20 cellular contexts compared by ENCODE assay signal in the genomic region with DNA sequence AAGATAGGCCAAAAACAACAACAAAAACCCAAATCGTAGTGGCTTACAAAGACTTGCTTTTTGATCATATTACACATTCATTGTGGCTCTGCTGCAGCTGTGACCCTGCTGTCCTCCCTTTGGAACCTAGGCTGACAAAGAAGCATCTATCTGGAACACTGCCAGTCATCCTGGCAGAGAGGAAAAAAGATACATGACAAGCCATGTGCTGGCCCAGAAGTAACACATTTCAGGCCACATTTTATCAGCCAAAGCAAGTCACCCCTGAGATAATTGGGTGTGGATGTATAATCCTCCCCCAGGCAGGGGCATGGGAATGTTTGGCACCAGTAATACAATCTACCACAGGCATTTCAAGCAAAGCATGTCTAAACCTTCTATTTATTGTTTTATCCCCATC. TPM values are rescaled to one million over a fixed set of nuclear protein-coding genes. Genes with fewer than 3 reads are reported as not detected.
DNase-seq lines count a peak whose midpoint lies in the region; ATAC-seq, FAIRE-seq and TF ChIP-seq lines count a peak whose summit lies in the region.
"Had no signal": no experiment of that assay in that cellular context is flagged by ENCODE, and none has a peak within 500 bp of the region (broad histone marks: within the 10 kb centered on the region; RNA-seq: fewer than 3 reads in every experiment).

No MANE protein-coding gene starts in this region.

- H3K36me3 Mint-ChIP-seq in astrocyte (ENCODE audit: low read depth, unreplicated experiment) (peaks cover 15% of the 10 kb centered on the region), progenitor cell of endocrine pancreas (ENCODE audit: insufficient read depth) (peaks cover 28% of the 10 kb centered on the region)

- no peak overlapping the region for H3K4me3 ChIP-seq in astrocyte (ENCODE audit: insufficient read depth, low read depth, low read length)
- no peak overlapping the region for H3K4me3 ChIP-seq in heart right ventricle
- H3K4me3 ChIP-seq: gastrocnemius medialis, vagina had no signal

- no peaks in the 10 kb centered on the region for H3K9me3 ChIP-seq in astrocyte (ENCODE audit: insufficient read depth, low read depth, low read length)
- no peaks in the 10 kb centered on the region for H3K9me3 ChIP-seq in heart right ventricle
- H3K9me3 ChIP-seq: gastrocnemius medialis, vagina had no signal

- H3K27me3 ChIP-seq in astrocyte (ENCODE audit: insufficient read depth, low read length) (no peaks in the 10 kb centered on the region), heart right ventricle (no peaks in the 10 kb centered on the region)
- H3K27me3 ChIP-seq: gastrocnemius medialis, vagina had no signal

- H3K4me2 ChIP-seq in astrocyte (ENCODE audit: low read length), result no peak overlapping the region

- H3K36me3 ChIP-seq in astrocyte (ENCODE audit: insufficient read depth, low read length) (peaks cover 14% of the 10 kb centered on the region), heart right ventricle (peaks cover 0 to 87% (median 27%) of the 10 kb centered on the region in 9 donors)

- no peaks in the 10 kb centered on the region for H4K20me1 ChIP-seq in astrocyte (ENCODE audit: insufficient read depth, low read length)

- H3K9me3 Mint-ChIP-seq in astrocyte (ENCODE audit: unreplicated experiment), result no peaks in the 10 kb centered on the region
- H3K9me3 Mint-ChIP-seq in progenitor cell of endocrine pancreas (ENCODE audit: low read depth), result no peaks in the 10 kb centered on the region
- H3K9me3 Mint-ChIP-seq: activated CD4-positive, alpha-beta memory T cell treated with anti-CD3 and anti-CD28 coated beads for 36 hours; activated naive CD8-positive, alpha-beta T cell treated with anti-CD3 and anti-CD28 coated beads for 36 hours; activated T-cell treated with anti-CD3 and anti-CD28 coated beads, Interleukin-2, amount 50 U/mL, for 4 hours; stimulated activated naive CD8-positive, alpha-beta T cell treated with anti-CD3 and anti-CD28 coated beads, Interleukin-15, Interleukin-2, amounts not matched to agents 100 ng/mL and 50 ng/mL, for 24 hours had no signal

- DNase-seq in LHCN-M2 (ENCODE audit: low read depth), result peak; percentile 17
- DNase-seq in astrocyte (ENCODE audit: low read depth), result peak; percentile 70
- peak in 1 of 2 donors; percentile 29 for DNase-seq in heart right ventricle
- no peak for DNase-seq in progenitor cell of endocrine pancreas (ENCODE audit: low spot score, unreplicated experiment)
- no peak for DNase-seq in activated CD4-positive, CD25-positive, alpha-beta regulatory T cell (lab: John Stamatoyannopoulos, UW)
- DNase-seq: activated CD4-positive, alpha-beta memory T cell treated with anti-CD3 and anti-CD28 coated beads for 36 hours; activated naive CD8-positive, alpha-beta T cell treated with anti-CD3 and anti-CD28 coated beads for 36 hours; activated T-cell treated with anti-CD3 and anti-CD28 coated beads, Interleukin-2, amount 50 U/mL, for 4 hours; gastrocnemius medialis; HCEC 1CT; islet precursor cell; NCI-H345; occipital lobe had no signal

- TF ChIP-seq CTCF in astrocyte (IDR thresholded peaks at IDR 0.05; ENCODE audit: insufficient read depth, low read depth, low read length), result no peak
- TF ChIP-seq CTCF in heart right ventricle (IDR thresholded peaks at IDR 0.05), result no peak
- no peak for TF ChIP-seq CTCF in progenitor cell of endocrine pancreas (IDR thresholded peaks at IDR 0.05; ENCODE audit: unreplicated experiment)

- no peaks in the 10 kb centered on the region for H3K79me2 ChIP-seq in astrocyte (ENCODE audit: insufficient read depth, low read length)

- no peak overlapping the region for H3K4me3 Mint-ChIP-seq in astrocyte (ENCODE audit: unreplicated experiment)
- no peak overlapping the region for H3K4me3 Mint-ChIP-seq in progenitor cell of endocrine pancreas (ENCODE audit: low read depth)
- H3K4me3 Mint-ChIP-seq: activated CD4-positive, alpha-beta memory T cell treated with anti-CD3 and anti-CD28 coated beads for 36 hours; activated naive CD8-positive, alpha-beta T cell treated with anti-CD3 and anti-CD28 coated beads for 36 hours; activated T-cell treated with anti-CD3 and anti-CD28 coated beads, Interleukin-2, amount 50 U/mL, for 4 hours; stimulated activated naive CD8-positive, alpha-beta T cell treated with anti-CD3 and anti-CD28 coated beads, Interleukin-15, Interleukin-2, amounts not matched to agents 100 ng/mL and 50 ng/mL, for 24 hours had no signal

- no peak for FAIRE-seq in astrocyte (lab: Jason Lieb, UNC)
- FAIRE-seq: D721Med, TTC549 had no signal

- H3K27ac ChIP-seq in astrocyte (ENCODE audit: low read depth, low read length), result no peak overlapping the region
- H3K27ac ChIP-seq in heart right ventricle, result peak overlapping the region in 6 of 10 donors; percentile 34 to 84 (median 50)
- H3K27ac ChIP-seq: gastrocnemius medialis, vagina had no signal

- H3K27me3 Mint-ChIP-seq in astrocyte (ENCODE audit: low read depth, unreplicated experiment) (no peaks in the 10 kb centered on the region), progenitor cell of endocrine pancreas (no peaks in the 10 kb centered on the region)
- H3K27me3 Mint-ChIP-seq: activated CD4-positive, alpha-beta memory T cell treated with anti-CD3 and anti-CD28 coated beads for 36 hours; activated naive CD8-positive, alpha-beta T cell treated with anti-CD3 and anti-CD28 coated beads for 36 hours; stimulated activated naive CD8-positive, alpha-beta T cell treated with anti-CD3 and anti-CD28 coated beads, Interleukin-15, Interleukin-2, amounts not matched to agents 100 ng/mL and 50 ng/mL, for 24 hours had no signal

- H3K4me1 ChIP-seq in astrocyte (ENCODE audit: insufficient read depth, low read length), result peaks cover 3% of the 10 kb centered on the region
- peaks cover 0 to 46% (median 16%) of the 10 kb centered on the region in 9 donors for H3K4me1 ChIP-seq in heart right ventricle

- ATAC-seq in heart right ventricle (peak in 5 of 8 donors; percentile 10 to 75 (median 40)), esophagus mucosa (no peak), HG03565 (IDR thresholded peaks at IDR 0.05; ENCODE audit: unreplicated experiment) (no peak), HG03520 (IDR thresholded peaks at IDR 0.05; ENCODE audit: unreplicated experiment) (no peak)
- ATAC-seq: activated T-cell treated with anti-CD3 and anti-CD28 coated beads, Interleukin-2, amount 50 U/mL, for 4 hours; gastrocnemius medialis had no signal

- no peak overlapping the region for H3K9ac ChIP-seq in astrocyte (ENCODE audit: low read length)

- H3K27ac Mint-ChIP-seq in astrocyte (ENCODE audit: unreplicated experiment) (no peak overlapping the region), progenitor cell of endocrine pancreas (peak overlapping the region; percentile 85)
- H3K27ac Mint-ChIP-seq: activated CD4-positive, alpha-beta memory T cell treated with anti-CD3 and anti-CD28 coated beads for 36 hours; activated naive CD8-positive, alpha-beta T cell treated with anti-CD3 and anti-CD28 coated beads for 36 hours; stimulated activated naive CD8-positive, alpha-beta T cell treated with anti-CD3 and anti-CD28 coated beads, Interleukin-15, Interleukin-2, amounts not matched to agents 100 ng/mL and 50 ng/mL, for 24 hours had no signal

- WGBS in heart right ventricle, 2 donors, result 25 to 36% methylated on average over 1 of the region's 1 CpG

- H3K4me1 Mint-ChIP-seq in astrocyte (ENCODE audit: low read depth, unreplicated experiment) (peaks cover 3% of the 10 kb centered on the region), progenitor cell of endocrine pancreas (ENCODE audit: low read depth) (peaks cover 9% of the 10 kb centered on the region)
- H3K4me1 Mint-ChIP-seq: activated naive CD8-positive, alpha-beta T cell treated with anti-CD3 and anti-CD28 coated beads for 36 hours had no signal

- intact Hi-C loops in heart right ventricle (cut with DNase I), result no loop called here

- no peak overlapping the region for H2AFZ ChIP-seq in astrocyte (ENCODE audit: low read depth, low read length)

RNA-seq across cellular contexts. Expression of a gene that starts 37.2 kb away (rescaled TPM):
- 10.7 and 16.6 TPM in 2 replicates for total RNA-seq in LHCN-M2 (2014; rRNA removed)
- polyA plus RNA-seq in LHCN-M2 (2012), result 9.2 TPM
- total RNA-seq in astrocyte, result 34.1 and 35.1 TPM in 2 replicates
- 10 to 100 TPM; 19.5 to 26.5 (median 22.5) TPM for total RNA-seq in heart right ventricle
- 1 to 10 TPM; 1.9 to 3.1 TPM for polyA plus RNA-seq in heart right ventricle
- total RNA-seq in progenitor cell of endocrine pancreas, result 103 and 110 TPM in 2 replicates
- 14.8 TPM for total RNA-seq in esophagus mucosa

RNA-seq across cellular contexts. Expression of a gene that starts 38.0 kb away (rescaled TPM):
- total RNA-seq in LHCN-M2 (2014; rRNA removed), result 4.7 and 5.7 TPM in 2 replicates
- polyA plus RNA-seq in LHCN-M2 (2012), result 4.4 TPM
- 9.8 and 10.0 TPM in 2 replicates for total RNA-seq in astrocyte
- 10 to 100 TPM; 15.0 to 25.1 (median 20.5) TPM for total RNA-seq in heart right ventricle
- polyA plus RNA-seq in heart right ventricle, result 10 to 100 TPM in 1 of 2 donors, 1 to 10 TPM in 1; 4.1 to 10.5 TPM
- 35.1 and 35.6 TPM in 2 replicates for total RNA-seq in progenitor cell of endocrine pancreas
- 5.6 TPM for total RNA-seq in esophagus mucosa

Comparison
In these comparisons a context has a peak if more than half of its experiments do, and no peak if none do; other contexts are left out.
1. DNase-seq: peak in LHCN-M2 (single experiment) and astrocyte (single experiment); none in progenitor cell of endocrine pancreas (single experiment) and activated CD4-positive, CD25-positive, alpha-beta regulatory T cell (0 of 4).
2. ATAC-seq: peak in heart right ventricle (5 of 8); none in esophagus mucosa (single experiment), HG03565 (single experiment) and HG03520 (single experiment).